ENCODE assay signal across 15 cellular contexts in genomic region chr2:54468643-54469042, GRCh38. TPM values are rescaled to one million over a fixed set of nuclear protein-coding genes. Genes with fewer than 3 reads are reported as not detected.
DNase-seq lines count a peak whose midpoint lies in the region; ATAC-seq lines count a peak whose summit lies in the region.
"Had no signal": no experiment of that assay in that cellular context is flagged by ENCODE, and none has a peak within 500 bp of the region (broad histone marks: within the 10 kb centered on the region; RNA-seq: fewer than 3 reads in every experiment).

No MANE protein-coding gene starts in this region.

- peak overlapping the region; percentile 13 for H3K27ac ChIP-seq in skeletal muscle tissue (ENCODE audit: low read depth, low read length)

- DNase-seq in AG08395 (ENCODE audit: low spot score) (peak; percentile 58), NCI-H226 (peak; percentile 29), fibroblast of peridontal ligament (ENCODE audit: extremely low read depth) (peak; percentile 73), HUDEP-2 (lab: John Stamatoyannopoulos, UW; ENCODE audit: unreplicated experiment in 76 of 76) (no peak), A172 (ENCODE audit: low spot score) (no peak), NCI-H69 (lab: John Stamatoyannopoulos, UW) (no peak)
- DNase-seq: C1 segment of cervical spinal cord; effector memory CD4-positive, alpha-beta T cell; NCI-H1105; Peyer's patch had no signal

- peaks cover 14 to 33% (median 20%) of the 10 kb centered on the region in 3 donors for H3K4me1 ChIP-seq in skeletal muscle tissue (ENCODE audit: control insufficient read depth in 3 of 3, insufficient read depth in 3 of 3, low read length in 3 of 3)
- H3K4me1 ChIP-seq: Peyer's patch had no signal

- no peaks in the 10 kb centered on the region for H3K9me3 ChIP-seq in skeletal muscle tissue (ENCODE audit: control insufficient read depth in 3 of 3, low read length in 3 of 3)
- H3K9me3 ChIP-seq: Peyer's patch had no signal

- H3K4me3 ChIP-seq in skeletal muscle tissue (ENCODE audit: low read length in 3 of 3), result no peak overlapping the region
- H3K4me3 ChIP-seq: GM23338, Peyer's patch had no signal

- H3K36me3 ChIP-seq in skeletal muscle tissue (ENCODE audit: control insufficient read depth in 3 of 3, insufficient read depth in 3 of 3, low read length in 3 of 3), result no peaks in the 10 kb centered on the region
- H3K36me3 ChIP-seq: Peyer's patch had no signal

- no peak for ATAC-seq in GM18867 (IDR thresholded peaks at IDR 0.05; ENCODE audit: unreplicated experiment)
- ATAC-seq: left lobe of liver; natural killer cell treated with Interleukin-12 subunit alpha and Interleukin-12 subunit beta and Interleukin-15 and Interleukin-18, amount 100 ng/mL, for 72 hours had no signal

- H3K27me3 ChIP-seq in skeletal muscle tissue (ENCODE audit: control insufficient read depth in 3 of 3, insufficient read depth in 3 of 3, low read length in 3 of 3), result no peaks in the 10 kb centered on the region
- H3K27me3 ChIP-seq: Peyer's patch had no signal

- no peak overlapping the region for H3K9ac ChIP-seq in skeletal muscle tissue (ENCODE audit: low read depth in 1 of 3, low read length in 3 of 3)

RNA-seq across cellular contexts. Expression of gene SPTBN1, which starts 12.5 kb away (rescaled TPM):
- total RNA-seq in skeletal muscle tissue, result 251 TPM
- total RNA-seq in A172 (2014; rRNA removed; shearing (Covaris generic)), result 197 and 202 TPM in 2 replicates

Comparison
In these comparisons a context has a peak if more than half of its experiments do, and no peak if none do; other contexts are left out.
1. DNase-seq: peak in AG08395 (single experiment), NCI-H226 (single experiment) and fibroblast of peridontal ligament (single experiment); none in HUDEP-2 (0 of 76), A172 (single experiment) and NCI-H69 (single experiment).